In the genomic region with DNA sequence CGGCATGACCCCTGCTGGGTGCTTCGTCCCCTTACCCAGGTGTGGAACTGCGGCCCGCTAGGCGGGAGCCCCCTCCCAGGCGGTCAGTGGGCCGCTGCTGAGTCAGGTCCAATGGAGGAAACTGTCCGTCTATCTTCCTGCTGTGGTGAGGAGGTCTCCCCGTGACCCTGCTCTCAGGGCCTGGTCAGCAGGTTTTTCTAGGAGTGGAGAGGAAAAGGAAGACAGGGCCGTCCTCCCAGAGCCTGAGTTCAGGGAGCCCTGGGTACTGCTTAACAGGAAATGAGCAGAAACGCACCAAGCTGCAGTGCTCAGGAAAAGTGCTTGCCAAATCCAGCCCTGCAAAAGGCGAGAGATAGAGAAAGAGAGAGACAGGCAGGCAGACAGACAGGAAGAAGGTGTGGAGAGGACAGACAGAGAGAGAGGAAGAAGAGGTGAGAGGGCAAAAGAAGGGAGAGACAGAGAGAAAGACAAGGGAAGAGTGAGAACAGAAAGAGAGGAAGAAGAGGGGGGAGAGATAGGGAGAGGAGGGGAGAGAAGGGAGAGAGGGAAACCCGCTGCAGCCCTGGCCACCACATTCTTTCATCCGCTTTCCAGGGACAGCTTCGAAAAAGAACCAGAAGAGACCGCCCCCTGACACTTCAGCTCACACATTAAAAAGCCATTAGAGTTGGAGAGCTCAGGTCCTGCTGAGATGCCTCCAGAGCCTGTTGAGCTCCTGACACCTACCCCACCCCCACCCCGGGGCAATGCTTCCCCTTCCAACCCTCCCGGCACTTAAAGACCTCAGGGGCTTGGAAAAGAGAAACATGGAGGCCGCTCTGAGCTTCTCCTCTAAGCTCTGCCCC, we compare ENCODE assay signal across 8 cellular contexts. TPM values are rescaled to one million over a fixed set of nuclear protein-coding genes. Genes with fewer than 3 reads are reported as not detected.
DNase-seq lines count a peak whose midpoint lies in the region; ATAC-seq and TF ChIP-seq lines count a peak whose summit lies in the region.

No MANE protein-coding gene starts in this region.

- H3K9me3 ChIP-seq in adipocyte (ENCODE audit: control insufficient read depth, low read length) = no peaks in the 10 kb centered on the region
- H3K9me3 ChIP-seq in iPS-20b (ENCODE audit: insufficient read depth, low read depth, low read length) = no peaks in the 10 kb centered on the region
- no peaks in the 10 kb centered on the region for H3K9me3 ChIP-seq in smooth muscle cell (replicated peaks; ENCODE audit: low read depth)

- H3K36me3 Mint-ChIP-seq in IgD-negative memory B cell = no peaks in the 10 kb centered on the region

- peak overlapping the region; percentile 81 for H3K4me2 ChIP-seq in smooth muscle cell

- TF ChIP-seq CTCF in smooth muscle cell (IDR thresholded peaks at IDR 0.05; ENCODE audit: borderline replicate concordance, insufficient read depth, poor library complexity, severe bottlenecking) = no peak
- no peak for TF ChIP-seq CTCF in foreskin keratinocyte (conservative IDR thresholded peaks at IDR 0.05)

- no peak for DNase-seq in adipocyte (ENCODE audit: low read depth)
- DNase-seq in smooth muscle cell (lab: John Stamatoyannopoulos, UW; ENCODE audit: unreplicated experiment) = no peak
- no peak for DNase-seq in posterior vena cava (ENCODE audit: low spot score)
- no peak for DNase-seq in middle frontal gyrus (ENCODE audit: extremely low spot score, low spot score)
- no peak for DNase-seq in SW 1271 (lab: John Stamatoyannopoulos, UW)
- no peak for DNase-seq in foreskin keratinocyte

- H3K27me3 Mint-ChIP-seq in IgD-negative memory B cell = no peaks in the 10 kb centered on the region

- intact Hi-C loops in posterior vena cava (cut with DNase I) = no loop called here

- H2AFZ ChIP-seq in smooth muscle cell (ENCODE audit: low read depth) = no peak overlapping the region

- peak overlapping the region; percentile 77 for H3K9ac ChIP-seq in adipocyte (ENCODE audit: low read length)
- H3K9ac ChIP-seq in iPS-20b (ENCODE audit: low read depth, low read length) = peak overlapping the region; percentile 65; the same call in 1 of the 2 replicates
- peak overlapping the region; percentile 57 for H3K9ac ChIP-seq in smooth muscle cell (ENCODE audit: low read depth)

- peak overlapping the region; percentile 47 for H3K4me3 ChIP-seq in adipocyte (ENCODE audit: low read length)
- H3K4me3 ChIP-seq in iPS-20b (ENCODE audit: low read length) = peak overlapping the region; percentile 50
- peak overlapping the region; percentile 17 for H3K4me3 ChIP-seq in smooth muscle cell

- peaks cover 95% of the 10 kb centered on the region for H3K79me2 ChIP-seq in smooth muscle cell (ENCODE audit: low read depth)

- 42% methylated on average over 19 of the region's 19 CpGs for WGBS in smooth muscle cell (ENCODE audit: low lambda C conversion rate)

- no peak overlapping the region for H3K27ac ChIP-seq in iPS-20b (ENCODE audit: low read length)
- peak overlapping the region; percentile 89 for H3K27ac ChIP-seq in smooth muscle cell (ENCODE audit: low read depth)
- H3K27ac ChIP-seq in foreskin keratinocyte = no peak overlapping the region

- peaks cover 14 to 17% (median 17%) of the 10 kb centered on the region in 3 donors for H3K4me1 Mint-ChIP-seq in IgD-negative memory B cell

- no peak for ATAC-seq in foreskin keratinocyte

- H3K27me3 ChIP-seq in adipocyte (replicated peaks; ENCODE audit: control insufficient read depth, insufficient read depth, low read length) = no peaks in the 10 kb centered on the region
- H3K27me3 ChIP-seq in iPS-20b (ENCODE audit: insufficient read depth, low read length) = peaks cover 8% of the 10 kb centered on the region; the same call in 1 of the 2 replicates
- H3K27me3 ChIP-seq in smooth muscle cell (ENCODE audit: low read depth) = no peaks in the 10 kb centered on the region
- H3K27me3 ChIP-seq in foreskin keratinocyte = no peaks in the 10 kb centered on the region

- H3F3A ChIP-seq in smooth muscle cell (ENCODE audit: low read depth) = peaks cover 46% of the 10 kb centered on the region

- peaks cover 0 to 1% (median 0%) of the 10 kb centered on the region in 3 donors for H3K9me3 Mint-ChIP-seq in IgD-negative memory B cell

- H3K4me1 ChIP-seq in adipocyte (ENCODE audit: control insufficient read depth, insufficient read depth, low read length) (peaks cover 74% of the 10 kb centered on the region), iPS-20b (ENCODE audit: insufficient read depth, low read length) (peaks cover 21% of the 10 kb centered on the region; the same call in 1 of the 2 replicates), smooth muscle cell (ENCODE audit: low read depth) (peaks cover 76% of the 10 kb centered on the region), foreskin keratinocyte (peaks cover 18% of the 10 kb centered on the region)

- H4K20me1 ChIP-seq in smooth muscle cell (ENCODE audit: low read depth) = peaks cover 100% of the 10 kb centered on the region

- H3K36me3 ChIP-seq in adipocyte (ENCODE audit: control insufficient read depth, insufficient read depth, low read length, severe bottlenecking) (peaks cover 26% of the 10 kb centered on the region), iPS-20b (ENCODE audit: insufficient read depth, low read depth, low read length) (peaks cover 5% of the 10 kb centered on the region), smooth muscle cell (ENCODE audit: low read depth) (no peaks in the 10 kb centered on the region)

- no peak overlapping the region for H3K4me3 Mint-ChIP-seq in IgD-negative memory B cell

- peak overlapping the region in 2 of 3 donors; percentile 18 to 83 for H3K27ac Mint-ChIP-seq in IgD-negative memory B cell

RNA-seq across cellular contexts. Expression of a gene that starts 10.1 kb away (rescaled TPM):
- polyA plus RNA-seq in IgD-negative memory B cell = 23.7 TPM
- total RNA-seq in smooth muscle cell = 50.1 and 52.9 TPM in 2 replicates
- polyA plus RNA-seq in smooth muscle cell = 120 and 132 TPM in 2 replicates
- 10 to 100 TPM; 77.5 to 88.8 TPM for total RNA-seq in posterior vena cava
- total RNA-seq in foreskin keratinocyte = 71.9 and 74.2 TPM in 2 replicates
- polyA plus RNA-seq in foreskin keratinocyte = 85.5 and 88.1 TPM in 2 replicates

RNA-seq across cellular contexts. Expression of a gene that starts 12.2 kb away (rescaled TPM):
- polyA plus RNA-seq in IgD-negative memory B cell (6.9 TPM), smooth muscle cell (11.4 and 14.8 TPM in 2 replicates), foreskin keratinocyte (24.7 and 29.6 TPM in 2 replicates)
- total RNA-seq in smooth muscle cell (3.8 and 14.7 TPM in 2 replicates), posterior vena cava (1 to 10 TPM; 6.0 to 9.5 TPM), foreskin keratinocyte (35.5 and 41.6 TPM in 2 replicates)

RNA-seq across cellular contexts. Expression of a gene that starts 46.9 kb away (rescaled TPM):
- polyA plus RNA-seq in IgD-negative memory B cell (9.7 TPM), smooth muscle cell (10.9 and 14.6 TPM in 2 replicates), foreskin keratinocyte (15.2 and 15.5 TPM in 2 replicates)
- total RNA-seq in smooth muscle cell (2.4 and 3.9 TPM in 2 replicates), posterior vena cava (10 to 100 TPM; 11.2 to 12.1 TPM), foreskin keratinocyte (10.0 and 10.9 TPM in 2 replicates)

RNA-seq across cellular contexts. Expression of a gene that starts 51.6 kb away (rescaled TPM):
- polyA plus RNA-seq in IgD-negative memory B cell = not detected
- total RNA-seq in smooth muscle cell = 10.7 and 13.0 TPM in 2 replicates
- 8.3 and 26.5 TPM in 2 replicates for polyA plus RNA-seq in smooth muscle cell
- 1 to 10 TPM; 2.1 to 2.7 TPM for total RNA-seq in posterior vena cava
- 65.5 and 76.1 TPM in 2 replicates for total RNA-seq in foreskin keratinocyte
- polyA plus RNA-seq in foreskin keratinocyte = 75.0 and 84.2 TPM in 2 replicates
